Comparison of ENCODE assay signal across 1 cellular context in genomic region chr6:43910638-43911353, GRCh38.
TF ChIP-seq lines count a peak whose summit lies in the region.

No MANE protein-coding gene starts in this region.

TF ChIP-seq in K562, 482 proteins besides CTCF, POLR2A, EP300 and RAD21 (continued from another document and continues in another):
- TF ChIP-seq E2F6 (IDR thresholded peaks at IDR 0.05; ENCODE audit: borderline replicate concordance in 1 of 2, extremely low read depth in 1 of 2, insufficient read depth in 1 of 2, insufficient read length in 1 of 2, low read depth in 1 of 2, low read length in 1 of 2, poor library complexity in 1 of 2, severe bottlenecking in 1 of 2) (no peak), SMARCB1 (IDR thresholded peaks at IDR 0.05; ENCODE audit: insufficient read length, low read depth) (no peak), EGR1 (conservative IDR thresholded peaks at IDR 0.05) (no peak), CBX5 (IDR thresholded peaks at IDR 0.05; ENCODE audit: borderline replicate concordance, low read depth) (no peak), POLR3G (IDR thresholded peaks at IDR 0.05; ENCODE audit: extremely low read depth, insufficient read length, insufficient replicate concordance) (no peak), ELK1 (CRISPR knock-in tag; IDR thresholded peaks at IDR 0.05) (no peak), CHD2 (IDR thresholded peaks at IDR 0.05; ENCODE audit: low read depth, low read length) (no peak), YY1 (IDR thresholded peaks at IDR 0.05; ENCODE audit: borderline replicate concordance in 1 of 3, control insufficient read depth in 1 of 3, extremely low read depth in 1 of 3, insufficient read depth in 3 of 3, insufficient read length in 1 of 3, insufficient replicate concordance in 2 of 3, low read depth in 1 of 3, low read length in 2 of 3) (no peak), ETS1 (conservative IDR thresholded peaks at IDR 0.05; ENCODE audit: control insufficient read depth, low read depth, low read length) (no peak), RFX7 (CRISPR knock-in tag; IDR thresholded peaks at IDR 0.05) (no peak), MCM7 (IDR thresholded peaks at IDR 0.05) (no peak), NFYB (IDR thresholded peaks at IDR 0.05; ENCODE audit: extremely low read depth, insufficient read length) (no peak), SNAPC5 (CRISPR knock-in tag; IDR thresholded peaks at IDR 0.05) (no peak), ZBTB7A (IDR thresholded peaks at IDR 0.05; ENCODE audit: borderline replicate concordance, control insufficient read depth, low read depth, low read length) (no peak), PHB (CRISPR knock-in tag; IDR thresholded peaks at IDR 0.05) (no peak), KLF6 (CRISPR knock-in tag; IDR thresholded peaks at IDR 0.05; ENCODE audit: borderline replicate concordance) (peak; percentile 30; the same call in 1 of the 2 replicates), PRPF4 (IDR thresholded peaks at IDR 0.05; ENCODE audit: insufficient read depth, low read depth, low read length, poor library complexity, severe bottlenecking) (no peak), ILF3 (IDR thresholded peaks at IDR 0.05; ENCODE audit: borderline replicate concordance) (no peak), ETS2 (tag; IDR thresholded peaks at IDR 0.05; ENCODE audit: borderline replicate concordance, poor library complexity, severe bottlenecking) (no peak), RBM15 (IDR thresholded peaks at IDR 0.05; ENCODE audit: insufficient read depth, low read length) (no peak), EZH2 (IDR thresholded peaks at IDR 0.05; ENCODE audit: borderline replicate concordance, low read depth, low read length) (no peak), MECOM (CRISPR knock-in tag; IDR thresholded peaks at IDR 0.05) (peak; percentile 71), SOX6 (IDR thresholded peaks at IDR 0.05) (peak; percentile 79; the same call in 1 of the 2 replicates), ZNF274 (IDR thresholded peaks at IDR 0.05; ENCODE audit: borderline replicate concordance, low read depth, low read length) (no peak), PML (IDR thresholded peaks at IDR 0.05; ENCODE audit: low read length) (peak; percentile 44; the same call in 1 of the 2 replicates), ZNF586 (CRISPR knock-in tag; conservative IDR thresholded peaks at IDR 0.05) (no peak), SAFB (IDR thresholded peaks at IDR 0.05; ENCODE audit: borderline replicate concordance, low read depth, low read length) (no peak), ZNF12 (CRISPR knock-in tag; IDR thresholded peaks at IDR 0.05) (peak; percentile 35; the same call in 1 of the 2 replicates), MBD2 (IDR thresholded peaks at IDR 0.05; ENCODE audit: borderline replicate concordance, low read depth) (no peak), U2AF1 (optimal IDR thresholded peaks at IDR 0.05; ENCODE audit: low read depth, low read length) (no peak), ZNF384 (IDR thresholded peaks at IDR 0.05; ENCODE audit: low read depth, low read length) (no peak; the same call in 1 of the 2 replicates), NCOR1 (IDR thresholded peaks at IDR 0.05) (no peak; the same call in 1 of the 2 replicates), TRIM24 (IDR thresholded peaks at IDR 0.05) (peak; percentile 87 to 91; a peak in 2 of 4 replicates), RHOXF2B (CRISPR knock-in tag; conservative IDR thresholded peaks at IDR 0.05) (peak; percentile 65; the same call in 1 of the 2 replicates), SRSF9 (IDR thresholded peaks at IDR 0.05; ENCODE audit: borderline replicate concordance, low read depth, low read length) (no peak), SREBF1 (IDR thresholded peaks at IDR 0.05; ENCODE audit: borderline replicate concordance, low read depth, low read length) (peak; percentile 100), SRSF1 (IDR thresholded peaks at IDR 0.05; ENCODE audit: low read depth, low read length) (no peak)
- TF ChIP-seq, protein P1, sequence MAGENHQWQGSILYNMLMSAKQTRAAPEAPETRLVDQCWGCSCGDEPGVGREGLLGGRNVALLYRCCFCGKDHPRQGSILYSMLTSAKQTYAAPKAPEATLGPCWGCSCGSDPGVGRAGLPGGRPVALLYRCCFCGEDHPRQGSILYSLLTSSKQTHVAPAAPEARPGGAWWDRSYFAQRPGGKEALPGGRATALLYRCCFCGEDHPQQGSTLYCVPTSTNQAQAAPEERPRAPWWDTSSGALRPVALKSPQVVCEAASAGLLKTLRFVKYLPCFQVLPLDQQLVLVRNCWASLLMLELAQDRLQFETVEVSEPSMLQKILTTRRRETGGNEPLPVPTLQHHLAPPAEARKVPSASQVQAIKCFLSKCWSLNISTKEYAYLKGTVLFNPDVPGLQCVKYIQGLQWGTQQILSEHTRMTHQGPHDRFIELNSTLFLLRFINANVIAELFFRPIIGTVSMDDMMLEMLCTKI (IDR thresholded peaks at IDR 0.05; ENCODE audit: partially characterized antibody), result no peak
- TF ChIP-seq, protein P2, sequence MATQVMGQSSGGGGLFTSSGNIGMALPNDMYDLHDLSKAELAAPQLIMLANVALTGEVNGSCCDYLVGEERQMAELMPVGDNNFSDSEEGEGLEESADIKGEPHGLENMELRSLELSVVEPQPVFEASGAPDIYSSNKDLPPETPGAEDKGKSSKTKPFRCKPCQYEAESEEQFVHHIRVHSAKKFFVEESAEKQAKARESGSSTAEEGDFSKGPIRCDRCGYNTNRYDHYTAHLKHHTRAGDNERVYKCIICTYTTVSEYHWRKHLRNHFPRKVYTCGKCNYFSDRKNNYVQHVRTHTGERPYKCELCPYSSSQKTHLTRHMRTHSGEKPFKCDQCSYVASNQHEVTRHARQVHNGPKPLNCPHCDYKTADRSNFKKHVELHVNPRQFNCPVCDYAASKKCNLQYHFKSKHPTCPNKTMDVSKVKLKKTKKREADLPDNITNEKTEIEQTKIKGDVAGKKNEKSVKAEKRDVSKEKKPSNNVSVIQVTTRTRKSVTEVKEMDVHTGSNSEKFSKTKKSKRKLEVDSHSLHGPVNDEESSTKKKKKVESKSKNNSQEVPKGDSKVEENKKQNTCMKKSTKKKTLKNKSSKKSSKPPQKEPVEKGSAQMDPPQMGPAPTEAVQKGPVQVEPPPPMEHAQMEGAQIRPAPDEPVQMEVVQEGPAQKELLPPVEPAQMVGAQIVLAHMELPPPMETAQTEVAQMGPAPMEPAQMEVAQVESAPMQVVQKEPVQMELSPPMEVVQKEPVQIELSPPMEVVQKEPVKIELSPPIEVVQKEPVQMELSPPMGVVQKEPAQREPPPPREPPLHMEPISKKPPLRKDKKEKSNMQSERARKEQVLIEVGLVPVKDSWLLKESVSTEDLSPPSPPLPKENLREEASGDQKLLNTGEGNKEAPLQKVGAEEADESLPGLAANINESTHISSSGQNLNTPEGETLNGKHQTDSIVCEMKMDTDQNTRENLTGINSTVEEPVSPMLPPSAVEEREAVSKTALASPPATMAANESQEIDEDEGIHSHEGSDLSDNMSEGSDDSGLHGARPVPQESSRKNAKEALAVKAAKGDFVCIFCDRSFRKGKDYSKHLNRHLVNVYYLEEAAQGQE (CRISPR knock-in tag; IDR thresholded peaks at IDR 0.05; ENCODE audit: low read depth), result peak; percentile 56; the same call in 1 of the 2 replicates
- TF ChIP-seq, protein P3, sequence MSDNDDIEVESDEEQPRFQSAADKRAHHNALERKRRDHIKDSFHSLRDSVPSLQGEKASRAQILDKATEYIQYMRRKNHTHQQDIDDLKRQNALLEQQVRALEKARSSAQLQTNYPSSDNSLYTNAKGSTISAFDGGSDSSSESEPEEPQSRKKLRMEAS (CRISPR knock-in tag; IDR thresholded peaks at IDR 0.05), result no peak
- TF ChIP-seq, protein P4, sequence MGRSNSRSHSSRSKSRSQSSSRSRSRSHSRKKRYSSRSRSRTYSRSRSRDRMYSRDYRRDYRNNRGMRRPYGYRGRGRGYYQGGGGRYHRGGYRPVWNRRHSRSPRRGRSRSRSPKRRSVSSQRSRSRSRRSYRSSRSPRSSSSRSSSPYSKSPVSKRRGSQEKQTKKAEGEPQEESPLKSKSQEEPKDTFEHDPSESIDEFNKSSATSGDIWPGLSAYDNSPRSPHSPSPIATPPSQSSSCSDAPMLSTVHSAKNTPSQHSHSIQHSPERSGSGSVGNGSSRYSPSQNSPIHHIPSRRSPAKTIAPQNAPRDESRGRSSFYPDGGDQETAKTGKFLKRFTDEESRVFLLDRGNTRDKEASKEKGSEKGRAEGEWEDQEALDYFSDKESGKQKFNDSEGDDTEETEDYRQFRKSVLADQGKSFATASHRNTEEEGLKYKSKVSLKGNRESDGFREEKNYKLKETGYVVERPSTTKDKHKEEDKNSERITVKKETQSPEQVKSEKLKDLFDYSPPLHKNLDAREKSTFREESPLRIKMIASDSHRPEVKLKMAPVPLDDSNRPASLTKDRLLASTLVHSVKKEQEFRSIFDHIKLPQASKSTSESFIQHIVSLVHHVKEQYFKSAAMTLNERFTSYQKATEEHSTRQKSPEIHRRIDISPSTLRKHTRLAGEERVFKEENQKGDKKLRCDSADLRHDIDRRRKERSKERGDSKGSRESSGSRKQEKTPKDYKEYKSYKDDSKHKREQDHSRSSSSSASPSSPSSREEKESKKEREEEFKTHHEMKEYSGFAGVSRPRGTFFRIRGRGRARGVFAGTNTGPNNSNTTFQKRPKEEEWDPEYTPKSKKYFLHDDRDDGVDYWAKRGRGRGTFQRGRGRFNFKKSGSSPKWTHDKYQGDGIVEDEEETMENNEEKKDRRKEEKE (IDR thresholded peaks at IDR 0.05; ENCODE audit: borderline replicate concordance in 1 of 2, control insufficient read depth in 1 of 2, low read depth in 2 of 2, low read length in 1 of 2), result no peak
- TF ChIP-seq, protein P5, sequence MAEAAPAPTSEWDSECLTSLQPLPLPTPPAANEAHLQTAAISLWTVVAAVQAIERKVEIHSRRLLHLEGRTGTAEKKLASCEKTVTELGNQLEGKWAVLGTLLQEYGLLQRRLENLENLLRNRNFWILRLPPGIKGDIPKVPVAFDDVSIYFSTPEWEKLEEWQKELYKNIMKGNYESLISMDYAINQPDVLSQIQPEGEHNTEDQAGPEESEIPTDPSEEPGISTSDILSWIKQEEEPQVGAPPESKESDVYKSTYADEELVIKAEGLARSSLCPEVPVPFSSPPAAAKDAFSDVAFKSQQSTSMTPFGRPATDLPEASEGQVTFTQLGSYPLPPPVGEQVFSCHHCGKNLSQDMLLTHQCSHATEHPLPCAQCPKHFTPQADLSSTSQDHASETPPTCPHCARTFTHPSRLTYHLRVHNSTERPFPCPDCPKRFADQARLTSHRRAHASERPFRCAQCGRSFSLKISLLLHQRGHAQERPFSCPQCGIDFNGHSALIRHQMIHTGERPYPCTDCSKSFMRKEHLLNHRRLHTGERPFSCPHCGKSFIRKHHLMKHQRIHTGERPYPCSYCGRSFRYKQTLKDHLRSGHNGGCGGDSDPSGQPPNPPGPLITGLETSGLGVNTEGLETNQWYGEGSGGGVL (CRISPR knock-in tag; IDR thresholded peaks at IDR 0.05), result 0 out of 2 replicates have a peak, but pooled peaks have one; percentile 12
- TF ChIP-seq, protein P6, sequence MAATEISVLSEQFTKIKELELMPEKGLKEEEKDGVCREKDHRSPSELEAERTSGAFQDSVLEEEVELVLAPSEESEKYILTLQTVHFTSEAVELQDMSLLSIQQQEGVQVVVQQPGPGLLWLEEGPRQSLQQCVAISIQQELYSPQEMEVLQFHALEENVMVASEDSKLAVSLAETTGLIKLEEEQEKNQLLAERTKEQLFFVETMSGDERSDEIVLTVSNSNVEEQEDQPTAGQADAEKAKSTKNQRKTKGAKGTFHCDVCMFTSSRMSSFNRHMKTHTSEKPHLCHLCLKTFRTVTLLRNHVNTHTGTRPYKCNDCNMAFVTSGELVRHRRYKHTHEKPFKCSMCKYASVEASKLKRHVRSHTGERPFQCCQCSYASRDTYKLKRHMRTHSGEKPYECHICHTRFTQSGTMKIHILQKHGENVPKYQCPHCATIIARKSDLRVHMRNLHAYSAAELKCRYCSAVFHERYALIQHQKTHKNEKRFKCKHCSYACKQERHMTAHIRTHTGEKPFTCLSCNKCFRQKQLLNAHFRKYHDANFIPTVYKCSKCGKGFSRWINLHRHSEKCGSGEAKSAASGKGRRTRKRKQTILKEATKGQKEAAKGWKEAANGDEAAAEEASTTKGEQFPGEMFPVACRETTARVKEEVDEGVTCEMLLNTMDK (IDR thresholded peaks at IDR 0.05; ENCODE audit: borderline replicate concordance, insufficient read depth, low read depth, low read length, poor library complexity, severe bottlenecking), result no peak
- TF ChIP-seq, protein P7, sequence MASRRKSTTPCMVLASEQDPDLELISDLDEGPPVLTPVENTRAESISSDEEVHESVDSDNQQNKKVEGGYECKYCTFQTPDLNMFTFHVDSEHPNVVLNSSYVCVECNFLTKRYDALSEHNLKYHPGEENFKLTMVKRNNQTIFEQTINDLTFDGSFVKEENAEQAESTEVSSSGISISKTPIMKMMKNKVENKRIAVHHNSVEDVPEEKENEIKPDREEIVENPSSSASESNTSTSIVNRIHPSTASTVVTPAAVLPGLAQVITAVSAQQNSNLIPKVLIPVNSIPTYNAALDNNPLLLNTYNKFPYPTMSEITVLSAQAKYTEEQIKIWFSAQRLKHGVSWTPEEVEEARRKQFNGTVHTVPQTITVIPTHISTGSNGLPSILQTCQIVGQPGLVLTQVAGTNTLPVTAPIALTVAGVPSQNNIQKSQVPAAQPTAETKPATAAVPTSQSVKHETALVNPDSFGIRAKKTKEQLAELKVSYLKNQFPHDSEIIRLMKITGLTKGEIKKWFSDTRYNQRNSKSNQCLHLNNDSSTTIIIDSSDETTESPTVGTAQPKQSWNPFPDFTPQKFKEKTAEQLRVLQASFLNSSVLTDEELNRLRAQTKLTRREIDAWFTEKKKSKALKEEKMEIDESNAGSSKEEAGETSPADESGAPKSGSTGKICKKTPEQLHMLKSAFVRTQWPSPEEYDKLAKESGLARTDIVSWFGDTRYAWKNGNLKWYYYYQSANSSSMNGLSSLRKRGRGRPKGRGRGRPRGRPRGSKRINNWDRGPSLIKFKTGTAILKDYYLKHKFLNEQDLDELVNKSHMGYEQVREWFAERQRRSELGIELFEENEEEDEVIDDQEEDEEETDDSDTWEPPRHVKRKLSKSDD (conservative IDR thresholded peaks at IDR 0.05; ENCODE audit: low read length), result no peak
